ENCODE assay signal across 15 cellular contexts in genomic region chr1:40045182-40045581, GRCh38. TPM values are rescaled to one million over a fixed set of nuclear protein-coding genes. Genes with fewer than 3 reads are reported as not detected.
A peak's percentile ranks its signal among the peaks of the same experiment; 100 is the strongest.
DNase-seq lines count a peak whose midpoint lies in the region; ATAC-seq and TF ChIP-seq lines count a peak whose summit lies in the region.
"Had no signal": no experiment of that assay in that cellular context is flagged by ENCODE, and none has a peak within 500 bp of the region (broad histone marks: within the 10 kb centered on the region; RNA-seq: fewer than 3 reads in every experiment).

No MANE protein-coding gene starts in this region.

- peaks cover 7% of the 10 kb centered on the region for H3K36me3 ChIP-seq in CD4-positive, alpha-beta memory T cell (ENCODE audit: insufficient read depth, low read length)
- H3K36me3 ChIP-seq: right lobe of liver had no signal

- CTCF ChIA-PET in CD4-positive, alpha-beta memory T cell (lab: Charles Lee; ENCODE audit: partially characterized antibody): interaction anchor here (1.0 to 2.1 kb wide), 3 partner anchors 11 to 32 kb away, joined by 5 to 6 read pairs (median 6); no protein-coding TSS in a partner anchor

- H3K4me1 ChIP-seq in CD4-positive, alpha-beta memory T cell (ENCODE audit: insufficient read depth, low read length): peaks cover 86% of the 10 kb centered on the region

- no peaks in the 10 kb centered on the region for H3K9me3 Mint-ChIP-seq in CD4-positive, alpha-beta memory T cell
- no peaks in the 10 kb centered on the region for H3K9me3 Mint-ChIP-seq in HFFc6
- H3K9me3 Mint-ChIP-seq in naive thymus-derived CD8-positive, alpha-beta T cell: no peaks in the 10 kb centered on the region
- H3K9me3 Mint-ChIP-seq: H9 had no signal

- no peak for TF ChIP-seq CTCF in HFFc6 (IDR thresholded peaks at IDR 0.05)

- H3K27me3 ChIP-seq in CD4-positive, alpha-beta memory T cell (ENCODE audit: insufficient read depth, low read length): no peaks in the 10 kb centered on the region
- H3K27me3 ChIP-seq: hepatocyte, right lobe of liver had no signal

- H3K36me3 Mint-ChIP-seq in CD4-positive, alpha-beta memory T cell: peaks cover 31 to 73% of the 10 kb centered on the region in 2 donors
- peaks cover 58% of the 10 kb centered on the region for H3K36me3 Mint-ChIP-seq in HFFc6 (ENCODE audit: low read depth)
- H3K36me3 Mint-ChIP-seq in naive thymus-derived CD8-positive, alpha-beta T cell: peaks cover 13 to 71% (median 29%) of the 10 kb centered on the region in 3 donors

- H3K27ac ChIP-seq in CD4-positive, alpha-beta memory T cell (ENCODE audit: low read depth, low read length): no peak overlapping the region
- H3K27ac ChIP-seq: hepatocyte, right lobe of liver had no signal

- no peak for ATAC-seq in naive thymus-derived CD8-positive, alpha-beta T cell
- ATAC-seq in HG02798 (IDR thresholded peaks at IDR 0.05; ENCODE audit: poor library complexity, unreplicated experiment) (no peak), GM21360 (IDR thresholded peaks at IDR 0.05; ENCODE audit: unreplicated experiment) (no peak), HG02981 (IDR thresholded peaks at IDR 0.05; ENCODE audit: unreplicated experiment) (no peak)
- ATAC-seq: left lobe of liver, right lobe of liver had no signal

- H3K27me3 Mint-ChIP-seq in CD4-positive, alpha-beta memory T cell: no peaks in the 10 kb centered on the region
- H3K27me3 Mint-ChIP-seq in HFFc6 (ENCODE audit: insufficient read depth): no peaks in the 10 kb centered on the region; the same call in none of the 2 replicates
- H3K27me3 Mint-ChIP-seq in naive thymus-derived CD8-positive, alpha-beta T cell: no peaks in the 10 kb centered on the region

- peak overlapping the region; percentile 79 to 98 (median 85) for H3K4me3 Mint-ChIP-seq in CD4-positive, alpha-beta memory T cell
- H3K4me3 Mint-ChIP-seq in HFFc6: peak overlapping the region; percentile 53; the same call in 1 of the 2 replicates
- H3K4me3 Mint-ChIP-seq in naive thymus-derived CD8-positive, alpha-beta T cell: peak overlapping the region; percentile 73 to 100 (median 90)
- H3K4me3 Mint-ChIP-seq: H9 had no signal

- POLR2A ChIA-PET in CD4-positive, alpha-beta memory T cell (lab: Charles Lee; ENCODE audit: partially characterized antibody): interaction anchor here (0.9 to 4.1 kb wide), 3 partner anchors 12 to 15 kb away, joined by 3 to 14 read pairs (median 4); no protein-coding TSS in a partner anchor
- POLR2A ChIA-PET in naive thymus-derived CD8-positive, alpha-beta T cell (lab: Charles Lee): interaction anchor here (0.7 to 15.8 kb wide), 3 partner anchors 12 to 722 kb away, joined by 3 to 246 read pairs (median 4); no protein-coding TSS in a partner anchor

- intact Hi-C loops in CD4-positive, alpha-beta memory T cell (cut with micrococcal nuclease): no loop called here

- peaks cover 51 to 95% (median 73%) of the 10 kb centered on the region in 4 donors for H3K4me1 Mint-ChIP-seq in CD4-positive, alpha-beta memory T cell
- peaks cover 79% of the 10 kb centered on the region for H3K4me1 Mint-ChIP-seq in HFFc6 (ENCODE audit: low read depth)
- peaks cover 35 to 91% (median 78%) of the 10 kb centered on the region in 4 donors for H3K4me1 Mint-ChIP-seq in naive thymus-derived CD8-positive, alpha-beta T cell

- H3K9me3 ChIP-seq in CD4-positive, alpha-beta memory T cell (ENCODE audit: control insufficient read depth in 1 of 2, low read length in 2 of 2): no peaks in the 10 kb centered on the region
- H3K9me3 ChIP-seq: right lobe of liver had no signal

- H3K27ac Mint-ChIP-seq in CD4-positive, alpha-beta memory T cell: peak overlapping the region; percentile 72 to 92 (median 84)
- H3K27ac Mint-ChIP-seq in HFFc6: no peak overlapping the region
- peak overlapping the region; percentile 84 to 92 (median 87) for H3K27ac Mint-ChIP-seq in naive thymus-derived CD8-positive, alpha-beta T cell
- H3K27ac Mint-ChIP-seq: H9 had no signal

- no peak for DNase-seq in CD4-positive, alpha-beta memory T cell
- DNase-seq in HFFc6: no peak
- DNase-seq in amniotic epithelial cell (ENCODE audit: low read depth): peak; percentile 87
- no peak for DNase-seq in naive thymus-derived CD8-positive, alpha-beta T cell
- no peak for DNase-seq in DMS53 (lab: John Stamatoyannopoulos, UW)
- DNase-seq: erythroblast, H9, NCI-H187, NCI-H774, right lobe of liver had no signal

- no peak overlapping the region for H3K4me3 ChIP-seq in CD4-positive, alpha-beta memory T cell (ENCODE audit: low read length in 2 of 2)
- H3K4me3 ChIP-seq: hepatocyte, right lobe of liver had no signal

RNA-seq across cellular contexts. Expression of gene CAP1, which starts 4.7 kb away (rescaled TPM):
- total RNA-seq in CD4-positive, alpha-beta memory T cell: 100 to 1,000 TPM; 285 to 305 TPM
- polyA plus RNA-seq in CD4-positive, alpha-beta memory T cell: 100 to 1,000 TPM; 629 to 725 TPM
- 100 to 1,000 TPM; 665 to 743 (median 688) TPM for total RNA-seq in HFFc6 (2021; fragmentation: NEBNext Ultra II Directional; extraction: Animal tissue kit (Norgen Biotek cat#: 25700))
- total RNA-seq in naive thymus-derived CD8-positive, alpha-beta T cell: 100 to 1,000 TPM; 313 to 314 TPM
- polyA plus RNA-seq in naive thymus-derived CD8-positive, alpha-beta T cell: 100 to 1,000 TPM; 610 to 675 (median 672) TPM

RNA-seq across cellular contexts. Expression of gene PPT1, which starts 51.9 kb away (rescaled TPM):
- total RNA-seq in CD4-positive, alpha-beta memory T cell: 10 to 100 TPM; 56.7 to 64.8 TPM
- 100 to 1,000 TPM; 175 to 292 TPM for polyA plus RNA-seq in CD4-positive, alpha-beta memory T cell
- 10 to 100 TPM; 73.1 to 88.8 (median 82.5) TPM for total RNA-seq in HFFc6 (2021; fragmentation: NEBNext Ultra II Directional; extraction: Animal tissue kit (Norgen Biotek cat#: 25700))
- total RNA-seq in naive thymus-derived CD8-positive, alpha-beta T cell: 10 to 100 TPM; 70.9 to 72.9 TPM
- 100 to 1,000 TPM; 236 to 267 (median 237) TPM for polyA plus RNA-seq in naive thymus-derived CD8-positive, alpha-beta T cell
